22 cellular contexts compared by ENCODE assay signal in genomic region chr11:84136926-84137325, GRCh38.
DNase-seq lines count a peak whose midpoint lies in the region; FAIRE-seq and TF ChIP-seq lines count a peak whose summit lies in the region.
"Had no signal": no experiment of that assay in that cellular context is flagged by ENCODE, and none has a peak within 500 bp of the region (broad histone marks: within the 10 kb centered on the region; RNA-seq: fewer than 3 reads in every experiment).

No MANE protein-coding gene starts in this region.

- H4K8ac ChIP-seq in mesendoderm (ENCODE audit: low read depth, low read length): no peak overlapping the region

- H3K9ac ChIP-seq in KMS-11: no peak overlapping the region
- no peak overlapping the region for H3K9ac ChIP-seq in astrocyte (ENCODE audit: low read length)
- H3K9ac ChIP-seq in mesendoderm (ENCODE audit: low read length): no peak overlapping the region

- no peak overlapping the region for H2AK5ac ChIP-seq in mesendoderm (ENCODE audit: low read length)

- H4K5ac ChIP-seq in mesendoderm (ENCODE audit: low read length): no peak overlapping the region

- H3K27me3 Mint-ChIP-seq in astrocyte (ENCODE audit: low read depth, unreplicated experiment) (no peaks in the 10 kb centered on the region), nephron progenitor cell (ENCODE audit: low read depth, poor library complexity) (no peaks in the 10 kb centered on the region)

- no peaks in the 10 kb centered on the region for H3K9me3 ChIP-seq in astrocyte (ENCODE audit: insufficient read depth, low read depth, low read length)
- H3K9me3 ChIP-seq: BE2C, SJCRH30 had no signal

- H3K27ac Mint-ChIP-seq in astrocyte (ENCODE audit: unreplicated experiment) (peak overlapping the region; percentile 49), nephron progenitor cell (peak overlapping the region; percentile 37)

- no peaks in the 10 kb centered on the region for H3K27me3 ChIP-seq in KMS-11 (ENCODE audit: insufficient read depth, low read depth)
- H3K27me3 ChIP-seq in astrocyte (ENCODE audit: insufficient read depth, low read length): no peaks in the 10 kb centered on the region
- no peaks in the 10 kb centered on the region for H3K27me3 ChIP-seq in mesendoderm (ENCODE audit: insufficient read depth, low read length, poor library complexity)
- H3K27me3 ChIP-seq: BE2C, SJCRH30 had no signal

- H3K18ac ChIP-seq in mesendoderm (ENCODE audit: low read length): no peak overlapping the region

- H3K36me3 Mint-ChIP-seq in astrocyte (ENCODE audit: low read depth, unreplicated experiment) (no peaks in the 10 kb centered on the region), nephron progenitor cell (ENCODE audit: low read depth) (no peaks in the 10 kb centered on the region)

- peaks cover 12% of the 10 kb centered on the region for H3K4me1 Mint-ChIP-seq in astrocyte (ENCODE audit: low read depth, unreplicated experiment)
- H3K4me1 Mint-ChIP-seq in nephron progenitor cell: no peaks in the 10 kb centered on the region

- H3K9me3 Mint-ChIP-seq in astrocyte (ENCODE audit: unreplicated experiment): no peaks in the 10 kb centered on the region
- no peaks in the 10 kb centered on the region for H3K9me3 Mint-ChIP-seq in nephron progenitor cell

- H3K4me1 ChIP-seq in KMS-11 (ENCODE audit: low read depth, poor library complexity, severe bottlenecking) (peaks cover 25% of the 10 kb centered on the region), astrocyte (ENCODE audit: insufficient read depth, low read length) (no peaks in the 10 kb centered on the region), mesendoderm (ENCODE audit: control insufficient read depth, low read depth, low read length) (no peaks in the 10 kb centered on the region)

- no peak overlapping the region for H3K23ac ChIP-seq in mesendoderm (ENCODE audit: low read length)

- H2AFZ ChIP-seq in KMS-11 (ENCODE audit: low read depth): no peak overlapping the region
- no peak overlapping the region for H2AFZ ChIP-seq in astrocyte (ENCODE audit: low read depth, low read length)

- H3K56ac ChIP-seq in mesendoderm (ENCODE audit: low read length): no peak overlapping the region

- H3K79me2 ChIP-seq in KMS-11 (ENCODE audit: insufficient read depth, low read depth) (no peaks in the 10 kb centered on the region), astrocyte (ENCODE audit: insufficient read depth, low read length) (no peaks in the 10 kb centered on the region), mesendoderm (ENCODE audit: control insufficient read depth, insufficient read depth, low read length) (no peaks in the 10 kb centered on the region)

- H4K20me1 ChIP-seq in KMS-11 (ENCODE audit: insufficient read depth) (no peaks in the 10 kb centered on the region), astrocyte (ENCODE audit: insufficient read depth, low read length) (no peaks in the 10 kb centered on the region)

- DNase-seq in astrocyte (ENCODE audit: low read depth) (peak; percentile 79), fibroblast of the aortic adventitia (ENCODE audit: low read depth) (peak; percentile 12), nephron progenitor cell (no peak), islet precursor cell (no peak), AML-193 (lab: John Stamatoyannopoulos, UW) (no peak), mesendoderm (no peak), mesenteric fat pad (ENCODE audit: low spot score) (no peak)
- DNase-seq: BE2C; COR-L47; DMS79; H7; NCI-H1092 treated with DMSO at 0.1 percent for 48 hours; NCI-H146; NCI-H2029; NCI-H226; NCI-H510A treated with DMSO at 0.1 percent for 48 hours; NCI-H748 treated with DMSO at 0.1 percent for 48 hours; NK-92 treated with Interleukin-12 subunit alpha and Interleukin-12 subunit beta, amount 100 ng/mL, for 24 hours had no signal

- no peak for TF ChIP-seq CTCF in KMS-11 (conservative IDR thresholded peaks at IDR 0.05; ENCODE audit: low read depth, low read length)
- TF ChIP-seq CTCF in astrocyte (IDR thresholded peaks at IDR 0.05; ENCODE audit: insufficient read depth, low read depth, low read length): no peak
- no peak for TF ChIP-seq CTCF in fibroblast of the aortic adventitia (IDR thresholded peaks at IDR 0.05; ENCODE audit: insufficient read depth, low read length)
- no peak for TF ChIP-seq CTCF in nephron progenitor cell (IDR thresholded peaks at IDR 0.05)

- H2BK120ac ChIP-seq in mesendoderm (ENCODE audit: low read depth, low read length): no peak overlapping the region

- H3K4ac ChIP-seq in mesendoderm (ENCODE audit: low read depth, low read length): no peak overlapping the region

- H3K27ac ChIP-seq in KMS-11 (no peak overlapping the region), astrocyte (ENCODE audit: low read depth, low read length) (no peak overlapping the region), mesendoderm (ENCODE audit: low read depth, low read length) (no peak overlapping the region)
- H3K27ac ChIP-seq: SJCRH30 had no signal

- H2BK5ac ChIP-seq in mesendoderm (ENCODE audit: low read length): no peak overlapping the region

- H3K4me3 ChIP-seq in KMS-11 (IDR thresholded peaks at IDR 0.05; ENCODE audit: insufficient read depth, low read depth, low read length) (no peak overlapping the region), astrocyte (ENCODE audit: insufficient read depth, low read depth, low read length) (no peak overlapping the region), fibroblast of the aortic adventitia (ENCODE audit: low read depth, low read length) (no peak overlapping the region), mesendoderm (ENCODE audit: low read length) (no peak overlapping the region)
- H3K4me3 ChIP-seq: K562, SJCRH30 had no signal

- H3K79me1 ChIP-seq in mesendoderm (ENCODE audit: low read length): no peaks in the 10 kb centered on the region

- no peak overlapping the region for H2BK15ac ChIP-seq in mesendoderm (replicated peaks; ENCODE audit: low read depth)

- FAIRE-seq in astrocyte (lab: Jason Lieb, UNC): no peak
- FAIRE-seq: K562, RCC 7860 had no signal

- H3K36me3 ChIP-seq in KMS-11 (ENCODE audit: insufficient read depth) (no peaks in the 10 kb centered on the region), astrocyte (ENCODE audit: insufficient read depth, low read length) (no peaks in the 10 kb centered on the region), mesendoderm (ENCODE audit: control insufficient read depth, insufficient read depth, low read length) (no peaks in the 10 kb centered on the region)
- H3K36me3 ChIP-seq: BE2C, SJCRH30 had no signal

- peak overlapping the region; percentile 17; the same call in 1 of the 2 replicates for H3K4me2 ChIP-seq in KMS-11
- no peak overlapping the region for H3K4me2 ChIP-seq in astrocyte (ENCODE audit: low read length)
- no peak overlapping the region for H3K4me2 ChIP-seq in mesendoderm (ENCODE audit: low read length)

- no peak overlapping the region for H3K4me3 Mint-ChIP-seq in astrocyte (ENCODE audit: unreplicated experiment)
- no peak overlapping the region for H3K4me3 Mint-ChIP-seq in nephron progenitor cell

Comparison
In these comparisons a context has a peak if more than half of its experiments do, and no peak if none do; other contexts are left out.
1. DNase-seq: peak in astrocyte (single experiment) and fibroblast of the aortic adventitia (single experiment); none in nephron progenitor cell (single experiment), islet precursor cell (single experiment), AML-193 (0 of 2), mesendoderm (single experiment) and mesenteric fat pad (single experiment).